Comparison of ENCODE assay signal across 1 cellular context in the genomic region with DNA sequence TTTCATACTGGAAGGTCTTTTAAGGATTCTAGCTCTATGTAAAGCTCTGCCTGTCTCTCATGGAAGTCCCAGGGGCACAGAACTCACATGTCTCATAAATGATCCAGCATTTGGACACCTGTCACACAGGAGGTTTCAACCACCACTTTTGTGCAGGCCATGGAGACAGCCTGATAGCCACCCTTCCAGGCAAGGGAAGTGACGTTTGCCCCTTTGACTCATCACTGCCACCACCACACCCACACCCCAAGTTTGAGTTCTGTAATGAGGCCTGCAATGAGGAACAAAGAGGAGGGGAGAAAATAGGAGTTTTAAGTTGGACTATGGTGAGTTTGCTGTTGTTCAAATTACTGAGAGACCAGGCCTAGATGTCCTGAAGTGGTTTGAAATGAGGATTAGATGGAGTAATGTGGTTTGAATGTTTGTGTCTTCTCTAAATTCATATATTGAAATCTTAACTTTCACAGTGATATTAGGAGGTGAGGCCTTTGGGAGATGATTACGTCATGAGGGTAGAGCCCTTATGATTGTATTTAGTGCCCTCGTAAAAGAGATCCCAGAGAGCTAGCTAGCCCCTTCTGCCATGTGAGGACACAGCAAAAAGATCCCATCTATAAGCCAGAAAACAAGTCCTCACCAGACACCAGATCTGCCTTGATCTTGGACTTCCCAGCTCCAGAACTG.
TF ChIP-seq lines count a peak whose summit lies in the region.

No MANE protein-coding gene starts in this region.

TF ChIP-seq in GM12878, 131 proteins besides CTCF, POLR2A, EP300 and RAD21 (continued from another document):
- TF ChIP-seq, protein P1, sequence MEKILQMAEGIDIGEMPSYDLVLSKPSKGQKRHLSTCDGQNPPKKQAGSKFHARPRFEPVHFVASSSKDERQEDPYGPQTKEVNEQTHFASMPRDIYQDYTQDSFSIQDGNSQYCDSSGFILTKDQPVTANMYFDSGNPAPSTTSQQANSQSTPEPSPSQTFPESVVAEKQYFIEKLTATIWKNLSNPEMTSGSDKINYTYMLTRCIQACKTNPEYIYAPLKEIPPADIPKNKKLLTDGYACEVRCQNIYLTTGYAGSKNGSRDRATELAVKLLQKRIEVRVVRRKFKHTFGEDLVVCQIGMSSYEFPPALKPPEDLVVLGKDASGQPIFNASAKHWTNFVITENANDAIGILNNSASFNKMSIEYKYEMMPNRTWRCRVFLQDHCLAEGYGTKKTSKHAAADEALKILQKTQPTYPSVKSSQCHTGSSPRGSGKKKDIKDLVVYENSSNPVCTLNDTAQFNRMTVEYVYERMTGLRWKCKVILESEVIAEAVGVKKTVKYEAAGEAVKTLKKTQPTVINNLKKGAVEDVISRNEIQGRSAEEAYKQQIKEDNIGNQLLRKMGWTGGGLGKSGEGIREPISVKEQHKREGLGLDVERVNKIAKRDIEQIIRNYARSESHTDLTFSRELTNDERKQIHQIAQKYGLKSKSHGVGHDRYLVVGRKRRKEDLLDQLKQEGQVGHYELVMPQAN (conservative IDR thresholded peaks at IDR 0.05), result no peak
- TF ChIP-seq ZNF207 (IDR thresholded peaks at IDR 0.05; ENCODE audit: borderline replicate concordance) (no peak), HCFC1 (IDR thresholded peaks at IDR 0.05; ENCODE audit: low read length) (no peak), ZZZ3 (IDR thresholded peaks at IDR 0.05; ENCODE audit: control insufficient read depth, insufficient read length, low read depth) (no peak), TCF7 (IDR thresholded peaks at IDR 0.05; ENCODE audit: borderline replicate concordance) (no peak), GABPA (IDR thresholded peaks at IDR 0.05; ENCODE audit: low read depth) (0 out of 2 replicates have a peak, but pooled peaks have one; percentile 26)
- TF ChIP-seq, protein P2, sequence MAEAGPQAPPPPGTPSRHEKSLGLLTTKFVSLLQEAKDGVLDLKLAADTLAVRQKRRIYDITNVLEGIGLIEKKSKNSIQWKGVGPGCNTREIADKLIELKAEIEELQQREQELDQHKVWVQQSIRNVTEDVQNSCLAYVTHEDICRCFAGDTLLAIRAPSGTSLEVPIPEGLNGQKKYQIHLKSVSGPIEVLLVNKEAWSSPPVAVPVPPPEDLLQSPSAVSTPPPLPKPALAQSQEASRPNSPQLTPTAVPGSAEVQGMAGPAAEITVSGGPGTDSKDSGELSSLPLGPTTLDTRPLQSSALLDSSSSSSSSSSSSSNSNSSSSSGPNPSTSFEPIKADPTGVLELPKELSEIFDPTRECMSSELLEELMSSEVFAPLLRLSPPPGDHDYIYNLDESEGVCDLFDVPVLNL (IDR thresholded peaks at IDR 0.05; ENCODE audit: low read depth, low read length), result no peak
- TF ChIP-seq, protein P3, sequence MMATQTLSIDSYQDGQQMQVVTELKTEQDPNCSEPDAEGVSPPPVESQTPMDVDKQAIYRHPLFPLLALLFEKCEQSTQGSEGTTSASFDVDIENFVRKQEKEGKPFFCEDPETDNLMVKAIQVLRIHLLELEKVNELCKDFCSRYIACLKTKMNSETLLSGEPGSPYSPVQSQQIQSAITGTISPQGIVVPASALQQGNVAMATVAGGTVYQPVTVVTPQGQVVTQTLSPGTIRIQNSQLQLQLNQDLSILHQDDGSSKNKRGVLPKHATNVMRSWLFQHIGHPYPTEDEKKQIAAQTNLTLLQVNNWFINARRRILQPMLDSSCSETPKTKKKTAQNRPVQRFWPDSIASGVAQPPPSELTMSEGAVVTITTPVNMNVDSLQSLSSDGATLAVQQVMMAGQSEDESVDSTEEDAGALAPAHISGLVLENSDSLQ (IDR thresholded peaks at IDR 0.05), result peak; percentile 13; the same call in 1 of the 2 replicates
